Comparison of ENCODE assay signal across 10 cellular contexts in the genomic region with DNA sequence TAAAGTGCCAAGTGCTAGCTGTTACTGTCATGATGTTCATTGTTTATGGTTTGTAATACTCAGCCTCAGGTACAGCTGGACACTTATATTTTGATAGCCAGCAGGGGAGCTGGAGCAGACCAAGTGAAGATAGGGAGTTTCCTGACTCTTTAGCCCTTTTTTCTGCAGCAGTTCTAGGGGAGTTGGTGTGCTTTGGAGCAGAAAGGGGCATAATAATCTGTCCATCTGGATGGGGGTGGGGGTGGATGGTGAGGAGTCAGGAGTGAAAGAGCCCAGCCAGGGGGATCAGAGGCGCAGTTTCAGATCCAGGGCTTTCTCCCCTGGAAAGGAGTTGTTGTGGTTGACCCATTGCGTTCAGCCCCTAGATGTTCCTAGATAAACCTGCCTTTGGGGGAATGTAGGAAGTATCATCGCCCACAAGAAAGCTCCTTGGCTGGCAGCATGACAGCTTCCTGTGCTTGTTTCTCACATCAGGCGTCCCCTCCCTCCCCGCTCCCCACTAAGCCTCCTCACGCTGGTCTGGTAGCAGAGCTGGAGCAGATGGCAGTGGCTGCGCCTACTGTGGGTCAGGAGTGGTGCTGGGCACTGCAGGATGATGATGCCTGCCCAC. TPM values are rescaled to one million over a fixed set of nuclear protein-coding genes. Genes with fewer than 3 reads are reported as not detected.
A peak's percentile ranks its signal among the peaks of the same experiment; 100 is the strongest.
DNase-seq lines count a peak whose midpoint lies in the region; ATAC-seq and TF ChIP-seq lines count a peak whose summit lies in the region.
"Had no signal": no experiment of that assay in that cellular context is flagged by ENCODE, and none has a peak within 500 bp of the region (broad histone marks: within the 10 kb centered on the region; RNA-seq: fewer than 3 reads in every experiment).

No MANE protein-coding gene starts in this region.

- no peak overlapping the region for H3T11ph ChIP-seq in H9 (ENCODE audit: low read length)

- H3K4me1 Mint-ChIP-seq in H9 (peaks cover 26 to 36% of the 10 kb centered on the region in 2 experiments), endothelial cell (ENCODE audit: unreplicated experiment) (peaks cover 19% of the 10 kb centered on the region)
- peaks cover 53% of the 10 kb centered on the region for H3K4me1 Mint-ChIP-seq in activated CD4-positive, alpha-beta T cell treated with anti-CD3 and anti-CD28 coated beads, Interleukin-2, amount 10 ng/mL, durations not matched to agents 24 days and 14 days

- intact Hi-C loops in activated CD4-positive, alpha-beta T cell treated with anti-CD3 and anti-CD28 coated beads, Interleukin-2, amount 10 ng/mL, durations not matched to agents 24 days and 14 days (cut with micrococcal nuclease), result no loop called here

- H3K4me3 Mint-ChIP-seq in H9 (no peak overlapping the region), endothelial cell (ENCODE audit: unreplicated experiment) (peak overlapping the region; percentile 19)
- H3K4me3 Mint-ChIP-seq in activated CD4-positive, alpha-beta T cell treated with anti-CD3 and anti-CD28 coated beads, Interleukin-2, amount 10 ng/mL, durations not matched to agents 24 days and 14 days, result peak overlapping the region; percentile 78

- no peak overlapping the region for H3K18ac ChIP-seq in H9 (ENCODE audit: insufficient read length, low read depth, low read length)

- H4K5ac ChIP-seq in H9 (ENCODE audit: insufficient read length, low read depth, low read length), result no peak overlapping the region

- TF ChIP-seq CTCF in H9 (conservative IDR thresholded peaks at IDR 0.05) (no peak), endothelial cell (IDR thresholded peaks at IDR 0.05; ENCODE audit: unreplicated experiment) (no peak)

- no peak overlapping the region for H3K27ac ChIP-seq in H9 (ENCODE audit: insufficient read length, low read depth, low read length)

- H4K91ac ChIP-seq in H9 (ENCODE audit: insufficient read length, low read depth, low read length), result no peak overlapping the region

- no peak overlapping the region for H2AK5ac ChIP-seq in H9 (ENCODE audit: insufficient read length, low read length)

- no peak overlapping the region for H3K14ac ChIP-seq in H9 (ENCODE audit: insufficient read depth, low read length)

- H2BK12ac ChIP-seq in H9 (ENCODE audit: insufficient read length, low read depth, low read length), result no peak overlapping the region

- H3K9me3 Mint-ChIP-seq in H9, result no peaks in the 10 kb centered on the region; a peak in 1 of 5 replicates
- H3K9me3 Mint-ChIP-seq in activated CD4-positive, alpha-beta T cell treated with anti-CD3 and anti-CD28 coated beads, Interleukin-2, amount 10 ng/mL, durations not matched to agents 24 days and 14 days, result no peaks in the 10 kb centered on the region
- no peaks in the 10 kb centered on the region for H3K9me3 Mint-ChIP-seq in endothelial cell (ENCODE audit: unreplicated experiment)

- no peaks in the 10 kb centered on the region for H3K9me3 ChIP-seq in H9 (ENCODE audit: control insufficient read depth, low read depth, low read length)
- H3K9me3 ChIP-seq: body of pancreas had no signal

- H2BK120ac ChIP-seq in H9 (ENCODE audit: low read depth, low read length, poor library complexity, severe bottlenecking), result no peak overlapping the region

- H3K36me3 Mint-ChIP-seq in H9 (ENCODE audit: insufficient read depth in 1 of 3, low read depth in 3 of 3) (peaks cover 9 to 32% (median 19%) of the 10 kb centered on the region in 3 experiments; a peak in 5 of 7 replicates), endothelial cell (ENCODE audit: low read depth, unreplicated experiment) (peaks cover 27% of the 10 kb centered on the region)
- H3K36me3 Mint-ChIP-seq in activated CD4-positive, alpha-beta T cell treated with anti-CD3 and anti-CD28 coated beads, Interleukin-2, amount 10 ng/mL, durations not matched to agents 24 days and 14 days (ENCODE audit: low read depth), result peaks cover 36% of the 10 kb centered on the region

- H4K20me1 ChIP-seq in H9 (ENCODE audit: control insufficient read depth, insufficient read depth, insufficient read length), result peaks cover 2% of the 10 kb centered on the region

- no CpG with 5 or more reads among the region's 7 CpGs for WGBS in H9 (ENCODE audit: extremely low coverage, insufficient read length, low lambda C conversion rate)

- H3K23me2 ChIP-seq in H9 (ENCODE audit: insufficient read length, low read depth, low read length, poor library complexity, severe bottlenecking), result no peaks in the 10 kb centered on the region

- no peak overlapping the region for H4K8ac ChIP-seq in H9 (replicated peaks; ENCODE audit: insufficient read length, low read depth, low read length)

- no peak overlapping the region for H2BK5ac ChIP-seq in H9 (ENCODE audit: insufficient read length, low read length)

- no peak overlapping the region for H2BK20ac ChIP-seq in H9 (ENCODE audit: low read depth, low read length, poor library complexity, severe bottlenecking)

- no peak overlapping the region for H2BK15ac ChIP-seq in H9 (ENCODE audit: low read depth, low read length)

- H3K27ac Mint-ChIP-seq in H9 (peak overlapping the region; percentile 2 to 62 (median 54); a peak in 4 of 7 replicates), endothelial cell (ENCODE audit: unreplicated experiment) (peak overlapping the region; percentile 30)
- peak overlapping the region; percentile 94 for H3K27ac Mint-ChIP-seq in activated CD4-positive, alpha-beta T cell treated with anti-CD3 and anti-CD28 coated beads, Interleukin-2, amount 10 ng/mL, durations not matched to agents 24 days and 14 days

- H3K79me2 ChIP-seq in H9 (ENCODE audit: insufficient read depth, low read length), result no peaks in the 10 kb centered on the region

- 0 out of 2 replicates have a peak, but pooled peaks cover 2% of the 10 kb centered on the region for H3K4me1 ChIP-seq in H9 (ENCODE audit: insufficient read depth, low read length)

- H3K79me1 ChIP-seq in H9 (ENCODE audit: insufficient read depth, low read depth, low read length, poor library complexity, severe bottlenecking), result peaks cover 2% of the 10 kb centered on the region

- no peak overlapping the region for H3K56ac ChIP-seq in H9 (ENCODE audit: insufficient read length, low read depth, low read length)

- H3K27me3 Mint-ChIP-seq in H9 (ENCODE audit: low read depth) (no peaks in the 10 kb centered on the region), endothelial cell (ENCODE audit: unreplicated experiment) (peaks cover 5% of the 10 kb centered on the region)
- H3K27me3 Mint-ChIP-seq in activated CD4-positive, alpha-beta T cell treated with anti-CD3 and anti-CD28 coated beads, Interleukin-2, amount 10 ng/mL, durations not matched to agents 24 days and 14 days, result no peaks in the 10 kb centered on the region

- H3K27me3 ChIP-seq in H9 (ENCODE audit: insufficient read depth, low read length), result no peaks in the 10 kb centered on the region
- H3K27me3 ChIP-seq: body of pancreas had no signal

- H3K4ac ChIP-seq in H9 (ENCODE audit: low read depth, low read length), result no peak overlapping the region

- H3K23ac ChIP-seq in H9 (ENCODE audit: insufficient read length, low read depth, low read length), result no peak overlapping the region

- H2AFZ ChIP-seq in H9 (ENCODE audit: low read length), result no peak overlapping the region

- DNase-seq in H9, result no peak
- DNase-seq in activated CD4-positive, alpha-beta T cell treated with anti-CD3 and anti-CD28 coated beads, Interleukin-2, amount 10 ng/mL, durations not matched to agents 24 days and 14 days, result peak; percentile 84
- no peak for DNase-seq in endothelial cell (ENCODE audit: low spot score)
- peak; percentile 55 for DNase-seq in retina
- no peak for DNase-seq in NOMO-1 treated with dmso at 0.1 percent for 144 hours (lab: John Stamatoyannopoulos, UW; ENCODE audit: unreplicated experiment)
- DNase-seq in DMS114 treated with DMSO at 0.1 percent for 48 hours (lab: John Stamatoyannopoulos, UW; ENCODE audit: unreplicated experiment), result no peak
- no peak for DNase-seq in ecto neural progenitor cell (ENCODE audit: low spot score)

- ATAC-seq in GM19351 (IDR thresholded peaks at IDR 0.05; ENCODE audit: unreplicated experiment), result no peak
- ATAC-seq: body of pancreas, HCT116 had no signal

- no peak overlapping the region for H3K4me2 ChIP-seq in H9 (ENCODE audit: insufficient read depth, insufficient read length, low read length)

- H3K9ac ChIP-seq in H9 (ENCODE audit: extremely low read depth, insufficient read length, low read length), result no peak overlapping the region

RNA-seq across cellular contexts. Expression of gene MED15, which starts 41.9 kb away (rescaled TPM):
- 46.0 and 47.4 TPM in 2 replicates for total RNA-seq in H9 (2021)
- total RNA-seq in activated CD4-positive, alpha-beta T cell treated with anti-CD3 and anti-CD28 coated beads, Interleukin-2, amount 10 ng/mL, durations not matched to agents 24 days and 14 days, result 113 and 117 TPM in 2 replicates
- total RNA-seq in endothelial cell (ENCODE audit: unreplicated experiment), result 165 TPM

RNA-seq across cellular contexts. Expression of gene KLHL22, which starts 53.7 kb away (rescaled TPM):
- total RNA-seq in H9 (2021) (11.9 and 12.7 TPM in 2 replicates), endothelial cell (ENCODE audit: unreplicated experiment) (19.4 TPM)
- 16.9 and 17.7 TPM in 2 replicates for total RNA-seq in activated CD4-positive, alpha-beta T cell treated with anti-CD3 and anti-CD28 coated beads, Interleukin-2, amount 10 ng/mL, durations not matched to agents 24 days and 14 days

Comparison
In these comparisons a context has a peak if more than half of its experiments do, and no peak if none do; other contexts are left out.
1. DNase-seq: peak in activated CD4-positive, alpha-beta T cell treated with anti-CD3 and anti-CD28 coated beads, Interleukin-2, amount 10 ng/mL, durations not matched to agents 24 days and 14 days (single experiment) and retina (single experiment); none in H9 (single experiment), endothelial cell (single experiment), NOMO-1 treated with dmso at 0.1 percent for 144 hours (single experiment), DMS114 treated with DMSO at 0.1 percent for 48 hours (single experiment) and ecto neural progenitor cell (single experiment).
2. H3K27ac Mint-ChIP-seq: peak in every context shown above with its lines; median percentile 94 in activated CD4-positive, alpha-beta T cell treated with anti-CD3 and anti-CD28 coated beads, Interleukin-2, amount 10 ng/mL, durations not matched to agents 24 days and 14 days; 54 in H9; 30 in endothelial cell.
3. H3K4me3 Mint-ChIP-seq: peak in activated CD4-positive, alpha-beta T cell treated with anti-CD3 and anti-CD28 coated beads, Interleukin-2, amount 10 ng/mL, durations not matched to agents 24 days and 14 days (single experiment) and endothelial cell (single experiment); none in H9 (0 of 2).